In genomic region chr17:60923000-60923399, GRCh38 we compare ENCODE assay signal across 29 cellular contexts.
"Had no signal": no experiment of that assay in that cellular context is flagged by ENCODE, and none has a peak within 500 bp of the region (broad histone marks: within the 10 kb centered on the region; RNA-seq: fewer than 3 reads in every experiment).

No MANE protein-coding gene starts in this region.

- H3K4me1 ChIP-seq: neural progenitor cell, parathyroid adenoma, psoas muscle, right lobe of liver, sigmoid colon, stomach, thyroid gland, tibial nerve, vagina had no signal

- H2AFZ ChIP-seq: neural progenitor cell, parathyroid adenoma had no signal

- H3K4me3 ChIP-seq: neural progenitor cell, ovary, psoas muscle, right lobe of liver, sigmoid colon, stomach, thoracic aorta, thyroid gland, tibial nerve, upper lobe of left lung, vagina had no signal

- H3K9ac ChIP-seq: neural progenitor cell, parathyroid adenoma had no signal

- H3K27me3 ChIP-seq: neural progenitor cell, ovary, right lobe of liver, sigmoid colon, stomach, thyroid gland, tibial nerve, upper lobe of left lung, vagina had no signal

- H3K36me3 ChIP-seq: neural progenitor cell, ovary, right lobe of liver, sigmoid colon, stomach, thoracic aorta, thyroid gland, tibial nerve, upper lobe of left lung, vagina had no signal

- H3K9me3 ChIP-seq: ovary, psoas muscle, right lobe of liver, sigmoid colon, stomach, thoracic aorta, thyroid gland, tibial nerve, upper lobe of left lung, vagina had no signal

- H3K4me1 Mint-ChIP-seq: natural killer cell; nephron; neural progenitor cell; stimulated activated effector memory CD8-positive, alpha-beta T cell treated with anti-CD3 and anti-CD28 coated beads, Interleukin-12 subunit alpha, Interleukin-12 subunit beta, amount 100 ng/mL, for 72 hours; stimulated activated naive B cell treated with anti-CD40 and anti-IgM and Interleukin-4, amounts not matched to agents 10 μg/mL and 1 μg/mL and 100 μg/mL, for 72 hours had no signal

- FAIRE-seq: small intestine, urothelium cell line had no signal

- ATAC-seq: natural killer cell; psoas muscle; right cardiac atrium; right lobe of liver; stimulated activated effector memory CD8-positive, alpha-beta T cell treated with anti-CD3 and anti-CD28 coated beads, Interleukin-12 subunit alpha, Interleukin-12 subunit beta, amount 100 ng/mL, for 72 hours; stimulated activated naive B cell treated with anti-CD40 and anti-IgM and Interleukin-4, amounts not matched to agents 10 μg/mL and 1 μg/mL and 100 μg/mL, for 72 hours had no signal

- H3K4me2 ChIP-seq: neural progenitor cell had no signal

- H3K79me2 ChIP-seq: parathyroid adenoma had no signal

- H3K27me3 Mint-ChIP-seq: progenitor cell of endocrine pancreas; stimulated activated naive B cell treated with anti-CD40 and anti-IgM and Interleukin-4, amounts not matched to agents 10 μg/mL and 1 μg/mL and 100 μg/mL, for 72 hours; stimulated activated naive CD8-positive, alpha-beta T cell treated with anti-CD3 and anti-CD28 coated beads, Interleukin-15, Interleukin-2, amounts not matched to agents 100 ng/mL and 50 ng/mL, for 24 hours had no signal

- H3K4me3 Mint-ChIP-seq: natural killer cell; nephron; neural progenitor cell; stimulated activated effector memory CD8-positive, alpha-beta T cell treated with anti-CD3 and anti-CD28 coated beads, Interleukin-12 subunit alpha, Interleukin-12 subunit beta, amount 100 ng/mL, for 72 hours; stimulated activated naive B cell treated with anti-CD40 and anti-IgM and Interleukin-4, amounts not matched to agents 10 μg/mL and 1 μg/mL and 100 μg/mL, for 72 hours; stimulated activated naive CD8-positive, alpha-beta T cell treated with anti-CD3 and anti-CD28 coated beads, Interleukin-15, Interleukin-2, amounts not matched to agents 100 ng/mL and 50 ng/mL, for 24 hours had no signal

- H3K36me3 Mint-ChIP-seq: natural killer cell, neural progenitor cell had no signal

- DNase-seq: natural killer cell; occipital lobe; ovary; posterior cingulate gyrus; psoas muscle; right cardiac atrium; right lobe of liver; sigmoid colon; small intestine; stimulated activated CD4-positive, alpha-beta T cell treated with anti-CD3 and anti-CD28 coated beads, Interleukin-15, amount 100 ng/mL, for 24 hours; stimulated activated CD4-positive, alpha-beta T cell treated with anti-CD3 and anti-CD28 coated beads, Interleukin-2, amount 100 ng/mL, for 24 hours; stimulated activated CD4-positive, alpha-beta T cell treated with anti-CD3 and anti-CD28 coated beads, Interleukin-2, amount 100 ng/mL, for 48 hours; stimulated activated CD4-positive, alpha-beta T cell treated with anti-CD3 and anti-CD28 coated beads, Interleukin-4, amount 100 ng/mL, for 24 hours; stimulated activated naive B cell treated with anti-CD40 and anti-IgM and Interleukin-4, amounts not matched to agents 10 μg/mL and 1 μg/mL and 100 μg/mL, for 72 hours; stimulated activated naive CD4-positive, alpha-beta T cell treated with Interleukin-2 at 50 U/mL for 16 hours; stomach; thyroid gland; trophoblast cell; upper lobe of left lung had no signal

- H3K27ac Mint-ChIP-seq: natural killer cell; nephron; neural progenitor cell; progenitor cell of endocrine pancreas; stimulated activated effector memory CD8-positive, alpha-beta T cell treated with anti-CD3 and anti-CD28 coated beads, Interleukin-12 subunit alpha, Interleukin-12 subunit beta, amount 100 ng/mL, for 72 hours; stimulated activated naive B cell treated with anti-CD40 and anti-IgM and Interleukin-4, amounts not matched to agents 10 μg/mL and 1 μg/mL and 100 μg/mL, for 72 hours; stimulated activated naive CD8-positive, alpha-beta T cell treated with anti-CD3 and anti-CD28 coated beads, Interleukin-15, Interleukin-2, amounts not matched to agents 100 ng/mL and 50 ng/mL, for 24 hours had no signal

- H3K27ac ChIP-seq: neural progenitor cell, ovary, parathyroid adenoma, psoas muscle, right lobe of liver, sigmoid colon, stomach, thoracic aorta, thyroid gland, tibial nerve, upper lobe of left lung, vagina had no signal

- H3K9me3 Mint-ChIP-seq: natural killer cell; stimulated activated effector memory CD8-positive, alpha-beta T cell treated with anti-CD3 and anti-CD28 coated beads, Interleukin-12 subunit alpha, Interleukin-12 subunit beta, amount 100 ng/mL, for 72 hours; stimulated activated naive B cell treated with anti-CD40 and anti-IgM and Interleukin-4, amounts not matched to agents 10 μg/mL and 1 μg/mL and 100 μg/mL, for 72 hours; stimulated activated naive CD8-positive, alpha-beta T cell treated with anti-CD3 and anti-CD28 coated beads, Interleukin-15, Interleukin-2, amounts not matched to agents 100 ng/mL and 50 ng/mL, for 24 hours had no signal
